Comparison of ENCODE assay signal across 8 cellular contexts in the genomic region with DNA sequence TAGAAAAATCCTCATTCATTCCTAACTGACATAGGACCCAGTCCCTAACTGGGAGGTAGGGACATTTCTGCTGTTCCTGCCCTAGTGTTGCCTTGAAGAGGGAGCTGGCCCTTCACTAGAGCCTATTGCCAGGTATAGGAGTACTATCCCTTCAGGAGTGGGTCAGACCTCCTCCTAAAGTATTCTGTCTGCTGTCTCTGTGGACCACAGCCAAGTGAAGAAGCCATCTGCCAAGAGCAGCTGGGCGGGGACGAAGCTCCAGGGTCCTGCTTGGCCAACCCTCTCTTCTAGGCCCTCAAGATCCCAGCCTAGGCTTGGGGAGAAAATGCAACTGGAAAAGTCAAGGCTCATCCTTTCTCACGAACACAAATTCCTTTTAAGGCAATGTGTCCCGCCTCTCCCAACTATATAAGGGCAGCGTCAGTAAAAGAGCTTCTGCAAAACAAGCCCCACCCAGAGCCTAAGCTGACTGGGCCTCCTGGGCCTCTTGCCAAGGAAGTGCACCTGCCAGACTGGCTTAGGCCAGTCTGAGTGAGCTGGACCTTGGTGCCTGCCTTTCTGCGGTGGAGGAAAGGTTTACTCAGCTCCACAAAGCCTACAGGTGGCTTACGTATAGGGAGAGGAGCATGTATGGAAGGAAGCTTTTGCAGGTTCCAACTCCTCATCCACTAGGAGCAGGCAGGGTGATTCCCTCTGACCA. TPM values are rescaled to one million over a fixed set of nuclear protein-coding genes. Genes with fewer than 3 reads are reported as not detected.
DNase-seq lines count a peak whose midpoint lies in the region; ATAC-seq and TF ChIP-seq lines count a peak whose summit lies in the region.

No MANE protein-coding gene starts in this region.

- H3K4me3 ChIP-seq in KMS-11 (IDR thresholded peaks at IDR 0.05; ENCODE audit: insufficient read depth, low read depth, low read length) (peak overlapping the region; percentile 97), PC-9 (peak overlapping the region; percentile 92), brain microvascular endothelial cell (ENCODE audit: low read depth, low read length) (peak overlapping the region; percentile 83), iPS DF 6.9 (ENCODE audit: low read length) (peak overlapping the region; percentile 89; the same call in 1 of the 2 replicates)

- peak overlapping the region; percentile 72 for H3K27ac ChIP-seq in KMS-11
- H3K27ac ChIP-seq in PC-9 = peak overlapping the region; percentile 95
- peak overlapping the region; percentile 14 for H3K27ac ChIP-seq in brain microvascular endothelial cell
- H3K27ac ChIP-seq in iPS DF 6.9 (ENCODE audit: low read length) = no peak overlapping the region

- H3K79me2 ChIP-seq in KMS-11 (ENCODE audit: insufficient read depth, low read depth) (peaks cover 18% of the 10 kb centered on the region; the same call in 1 of the 2 replicates), PC-9 (ENCODE audit: low read depth) (peaks cover 51% of the 10 kb centered on the region)

- BruUV-seq in PC-9 (replicated peaks; lab: Mats Ljungman, UMichigan) = TSS peak; percentile 86

- DNase-seq in GF-D8 (lab: John Stamatoyannopoulos, UW) (peak; percentile 10), PC-9 (peak; percentile 97 to 99), brain microvascular endothelial cell (peak; percentile 84), iPS DF 6.9 (ENCODE audit: low read depth, low spot score) (no peak), renal cortical epithelial cell (ENCODE audit: low read depth) (peak; percentile 99)

- H3K4me1 ChIP-seq in KMS-11 (ENCODE audit: low read depth, poor library complexity, severe bottlenecking) = peaks cover 38% of the 10 kb centered on the region
- peaks cover 53% of the 10 kb centered on the region for H3K4me1 ChIP-seq in PC-9 (replicated peaks; ENCODE audit: insufficient read depth)
- H3K4me1 ChIP-seq in iPS DF 6.9 (ENCODE audit: control insufficient read depth, insufficient read depth, low read length) = no peaks in the 10 kb centered on the region

- ATAC-seq in GM21825 (IDR thresholded peaks at IDR 0.05; ENCODE audit: unreplicated experiment) (peak; percentile 25), HG02852 (IDR thresholded peaks at IDR 0.05; ENCODE audit: unreplicated experiment) (no peak)

- intact Hi-C loops in PC-9 (cut with micrococcal nuclease; ENCODE audit: unreplicated experiment) = loop anchor here (1.0 to 10.0 kb wide), 6 partner anchors 8 to 345 kb away; a partner anchor contains a TSS

- H3K36me3 ChIP-seq in KMS-11 (ENCODE audit: insufficient read depth) (no peaks in the 10 kb centered on the region), PC-9 (ENCODE audit: low read depth) (peaks cover 14% of the 10 kb centered on the region), brain microvascular endothelial cell (replicated peaks) (no peaks in the 10 kb centered on the region), iPS DF 6.9 (ENCODE audit: control insufficient read depth, insufficient read depth, low read length) (peaks cover 19% of the 10 kb centered on the region; the same call in 1 of the 2 replicates)

- no peaks in the 10 kb centered on the region for H3K9me2 ChIP-seq in PC-9 (ENCODE audit: insufficient read depth)

- peak overlapping the region; percentile 87 for H3K4me2 ChIP-seq in KMS-11
- H3K4me2 ChIP-seq in PC-9 = peak overlapping the region; percentile 73

- CTCF ChIA-PET in PC-9 (lab: Charles Lee) = interaction anchor here (0.5 to 0.8 kb wide), 4 partner anchors 25 to 297 kb away, joined by 3 to 6 read pairs (median 4); no protein-coding TSS in a partner anchor

- H2AFZ ChIP-seq in KMS-11 (ENCODE audit: low read depth) (peak overlapping the region; percentile 86), PC-9 (no peak overlapping the region)

- no peaks in the 10 kb centered on the region for H4K20me1 ChIP-seq in KMS-11 (ENCODE audit: insufficient read depth)
- peaks cover 29% of the 10 kb centered on the region for H4K20me1 ChIP-seq in PC-9 (ENCODE audit: insufficient read depth)

- TF ChIP-seq CTCF in KMS-11 (conservative IDR thresholded peaks at IDR 0.05; ENCODE audit: low read depth, low read length) (no peak), PC-9 (conservative IDR thresholded peaks at IDR 0.05) (no peak), brain microvascular endothelial cell (IDR thresholded peaks at IDR 0.05; ENCODE audit: low read depth, low read length, missing control alignments) (no peak)

- POLR2A ChIA-PET in PC-9 (lab: Charles Lee; ENCODE audit: unreplicated experiment) = interaction anchor here (0.5 to 1.5 kb wide), 20 partner anchors 9 to 484 kb away, joined by 3 to 31 read pairs (median 8); a partner anchor contains a TSS

- peaks cover 46% of the 10 kb centered on the region for H3F3A ChIP-seq in PC-9 (ENCODE audit: insufficient read depth, low read depth)

- in situ Hi-C loops in brain microvascular endothelial cell (cut with HindIII; ENCODE audit: low pct_ligation_motif_present, low sequenced_read_pairs) = no loop called here

- H3K9ac ChIP-seq in KMS-11 = peak overlapping the region; percentile 62; the same call in 1 of the 2 replicates

- WGBS in iPS DF 6.9 (ENCODE audit: insufficient coverage, insufficient read length) = no CpG with 5 or more reads among the region's 7 CpGs

- H3K9me3 ChIP-seq in PC-9 (ENCODE audit: insufficient read depth, low read depth) = no peaks in the 10 kb centered on the region
- H3K9me3 ChIP-seq in iPS DF 6.9 (ENCODE audit: control insufficient read depth, insufficient read depth, low read length) = no peaks in the 10 kb centered on the region

- H3K27me3 ChIP-seq in KMS-11 (ENCODE audit: insufficient read depth, low read depth) = no peaks in the 10 kb centered on the region
- no peaks in the 10 kb centered on the region for H3K27me3 ChIP-seq in PC-9 (ENCODE audit: insufficient read depth, low read depth)
- H3K27me3 ChIP-seq in brain microvascular endothelial cell (replicated peaks) = no peaks in the 10 kb centered on the region
- H3K27me3 ChIP-seq in iPS DF 6.9 (ENCODE audit: control insufficient read depth, insufficient read depth, low read length) = no peaks in the 10 kb centered on the region

RNA-seq across cellular contexts. Expression of a gene that starts 0.6 kb away (rescaled TPM):
- total RNA-seq in PC-9 (2021) = 35.3 and 40.2 TPM in 2 replicates
- total RNA-seq in renal cortical epithelial cell = 54.1 and 118 TPM in 2 replicates

RNA-seq across cellular contexts. Expression of a gene that starts 28.3 kb away (rescaled TPM):
- total RNA-seq in PC-9 (2021) (30.3 and 31.1 TPM in 2 replicates), renal cortical epithelial cell (6.6 and 13.2 TPM in 2 replicates)
